Comparison of ENCODE assay signal across 8 cellular contexts in genomic region chr7:106421181-106421762, GRCh38.
DNase-seq lines count a peak whose midpoint lies in the region; ATAC-seq and FAIRE-seq lines count a peak whose summit lies in the region.

No MANE protein-coding gene starts in this region.

- no peak for ATAC-seq in HG02588 (IDR thresholded peaks at IDR 0.05; ENCODE audit: unreplicated experiment)

- no peak for FAIRE-seq in urothelium cell line (lab: Jason Lieb, UNC)

- peak; percentile 90 for DNase-seq in EL
- DNase-seq in NCI-H446 (lab: John Stamatoyannopoulos, UW) = peak; percentile 39 to 72
- peak; percentile 19 for DNase-seq in cerebellum (ENCODE audit: low spot score)
- peak; percentile 90 for DNase-seq in medulla oblongata (ENCODE audit: extremely low spot score)
- peak; percentile 61 for DNase-seq in urothelium cell line (ENCODE audit: low spot score)
- no peak for DNase-seq in activated naive CD4-positive, alpha-beta T cell treated with anti-CD3 and anti-CD28 coated beads, Interleukin-2, amount 50 U/mL, for 16 hours
- DNase-seq in stimulated activated CD4-positive, alpha-beta T cell treated with anti-CD3 and anti-CD28 coated beads, Interleukin-2, amount 100 ng/mL, for 24 hours = no peak

Comparison
In these comparisons a context has a peak if more than half of its experiments do, and no peak if none do; other contexts are left out.
1. DNase-seq: peak in EL (single experiment), NCI-H446 (2 of 2), cerebellum (single experiment), medulla oblongata (single experiment) and urothelium cell line (single experiment); none in activated naive CD4-positive, alpha-beta T cell treated with anti-CD3 and anti-CD28 coated beads, Interleukin-2, amount 50 U/mL, for 16 hours (single experiment) and stimulated activated CD4-positive, alpha-beta T cell treated with anti-CD3 and anti-CD28 coated beads, Interleukin-2, amount 100 ng/mL, for 24 hours (0 of 2).